In genomic region chr5:180301253-180301652, GRCh38 we compare ENCODE assay signal across 1 cellular context.
TF ChIP-seq lines count a peak whose summit lies in the region.

No MANE protein-coding gene starts in this region.

TF ChIP-seq in HepG2, 621 proteins besides CTCF, POLR2A, EP300 and RAD21 (continued from another document):
- no peak for TF ChIP-seq HIC2 (CRISPR knock-in tag; IDR thresholded peaks at IDR 0.05; ENCODE audit: low read depth)
- TF ChIP-seq MXI1 (IDR thresholded peaks at IDR 0.05; ENCODE audit: borderline replicate concordance, low read depth, low read length): peak; percentile 52; the same call in 1 of the 3 replicates
- peak; percentile 68; the same call in 1 of the 2 replicates for TF ChIP-seq MXD4 (CRISPR knock-in tag; IDR thresholded peaks at IDR 0.05)
- TF ChIP-seq CBX1 (IDR thresholded peaks at IDR 0.05; ENCODE audit: low read depth): no peak
- TF ChIP-seq TGIF2 (CRISPR knock-in tag; IDR thresholded peaks at IDR 0.05): peak; percentile 42; the same call in 1 of the 2 replicates
- TF ChIP-seq SAP130 (CRISPR knock-in tag; IDR thresholded peaks at IDR 0.05; ENCODE audit: low read depth): peak; percentile 61
- no peak for TF ChIP-seq CEBPZ (IDR thresholded peaks at IDR 0.05; ENCODE audit: low read length)
- TF ChIP-seq ZNF24 (IDR thresholded peaks at IDR 0.05): no peak
- TF ChIP-seq MAX (IDR thresholded peaks at IDR 0.05): peak; percentile 54; the same call in 1 of the 2 replicates
TF ChIP-seq in HepG2: peak in this region for 5.
